Comparison of ENCODE assay signal across 17 cellular contexts in genomic region chr22:37442537-37442936, GRCh38. TPM values are rescaled to one million over a fixed set of nuclear protein-coding genes. Genes with fewer than 3 reads are reported as not detected.
A peak's percentile ranks its signal among the peaks of the same experiment; 100 is the strongest.
DNase-seq lines count a peak whose midpoint lies in the region; ATAC-seq, FAIRE-seq and TF ChIP-seq lines count a peak whose summit lies in the region.
"Had no signal": no experiment of that assay in that cellular context is flagged by ENCODE, and none has a peak within 500 bp of the region (broad histone marks: within the 10 kb centered on the region; RNA-seq: fewer than 3 reads in every experiment).

No MANE protein-coding gene starts in this region.

- no peak overlapping the region for H3K27ac Mint-ChIP-seq in WTC11
- H3K27ac Mint-ChIP-seq in stimulated activated memory B cell treated with anti-CD40 and anti-IgM and Interleukin-4, amounts not matched to agents 10 μg/mL and 1 μg/mL and 100 μg/mL, for 72 hours, result no peak overlapping the region
- H3K27ac Mint-ChIP-seq: activated naive CD8-positive, alpha-beta T cell had no signal

- DNase-seq in GM12891 (ENCODE audit: insufficient read length, low spot score) (no peak), M059J (ENCODE audit: low read depth) (peak; percentile 51), WTC11 (ENCODE audit: low spot score) (no peak), left lung (no peak), occipital lobe (lab: John Stamatoyannopoulos, UW) (no peak), NCI-H1105 (lab: John Stamatoyannopoulos, UW) (no peak), NCI-H1417 treated with DMSO at 0.1 percent for 48 hours (lab: John Stamatoyannopoulos, UW) (no peak)
- DNase-seq: activated CD4-positive, alpha-beta T cell treated with anti-CD3 and anti-CD28 coated beads for 48 hours; DND-41; naive thymus-derived CD8-positive, alpha-beta T cell; NCI-H187 treated with DMSO at 0.1 percent for 48 hours; stimulated activated naive CD4-positive, alpha-beta T cell treated with Interleukin-2 at 50 U/mL for 16 hours had no signal

- intact Hi-C loops in left lung (cut with DNase I), result no loop called here

- peaks cover 6% of the 10 kb centered on the region for H3K36me3 Mint-ChIP-seq in WTC11
- H3K36me3 Mint-ChIP-seq in stimulated activated memory B cell treated with anti-CD40 and anti-IgM and Interleukin-4, amounts not matched to agents 10 μg/mL and 1 μg/mL and 100 μg/mL, for 72 hours, result peaks cover 6% of the 10 kb centered on the region

- H3K27ac ChIP-seq in left lung, result no peak overlapping the region

- POLR2A ChIA-PET in WTC11 (lab: Charles Lee), result interaction anchor here (0.9 kb wide), 1 partner anchor 339 kb away, joined by 3 read pairs; no protein-coding TSS in a partner anchor

- TF ChIP-seq CTCF in WTC11 (IDR thresholded peaks at IDR 0.05), result no peak
- TF ChIP-seq CTCF in left lung (IDR thresholded peaks at IDR 0.05), result no peak

- no peaks in the 10 kb centered on the region for H3K4me1 Mint-ChIP-seq in WTC11
- no peaks in the 10 kb centered on the region for H3K4me1 Mint-ChIP-seq in stimulated activated memory B cell treated with anti-CD40 and anti-IgM and Interleukin-4, amounts not matched to agents 10 μg/mL and 1 μg/mL and 100 μg/mL, for 72 hours

- peaks cover 0 to 8% of the 10 kb centered on the region in 2 donors for H3K27me3 ChIP-seq in left lung

- no peaks in the 10 kb centered on the region for H3K36me3 ChIP-seq in left lung
- H3K36me3 ChIP-seq: HAP-1 had no signal

- H3K9me3 ChIP-seq in left lung, result peaks cover 0 to 6% of the 10 kb centered on the region in 2 donors

- ATAC-seq in WTC11 (0 out of 2 replicates have a peak, but pooled peaks have one; percentile 32), left lung (peak; percentile 47)
- ATAC-seq in stimulated activated memory B cell treated with anti-CD40 and anti-IgM and Interleukin-4, amounts not matched to agents 10 μg/mL and 1 μg/mL and 100 μg/mL, for 72 hours, result no peak
- ATAC-seq: naive thymus-derived CD8-positive, alpha-beta T cell; Right ventricle myocardium inferior had no signal

- peaks cover 30% of the 10 kb centered on the region for H3K9me3 Mint-ChIP-seq in WTC11
- H3K9me3 Mint-ChIP-seq in stimulated activated memory B cell treated with anti-CD40 and anti-IgM and Interleukin-4, amounts not matched to agents 10 μg/mL and 1 μg/mL and 100 μg/mL, for 72 hours, result peaks cover 4% of the 10 kb centered on the region

- H3K27me3 Mint-ChIP-seq in WTC11 (ENCODE audit: low read depth), result peaks cover 11% of the 10 kb centered on the region
- peaks cover 25% of the 10 kb centered on the region for H3K27me3 Mint-ChIP-seq in stimulated activated memory B cell treated with anti-CD40 and anti-IgM and Interleukin-4, amounts not matched to agents 10 μg/mL and 1 μg/mL and 100 μg/mL, for 72 hours

- no peak overlapping the region for H3K4me3 ChIP-seq in left lung
- H3K4me3 ChIP-seq: HAP-1 had no signal

- H3K4me3 Mint-ChIP-seq in WTC11, result no peak overlapping the region
- H3K4me3 Mint-ChIP-seq in stimulated activated memory B cell treated with anti-CD40 and anti-IgM and Interleukin-4, amounts not matched to agents 10 μg/mL and 1 μg/mL and 100 μg/mL, for 72 hours, result no peak overlapping the region
- H3K4me3 Mint-ChIP-seq: activated naive CD8-positive, alpha-beta T cell; naive thymus-derived CD8-positive, alpha-beta T cell had no signal

- peak; percentile 28 for FAIRE-seq in GM12891 (lab: Jason Lieb, UNC)
- FAIRE-seq: endometrium had no signal

- H3K4me1 ChIP-seq in left lung, result no peaks in the 10 kb centered on the region
- H3K4me1 ChIP-seq: HAP-1 had no signal

- CTCF ChIA-PET in WTC11 (lab: Charles Lee), result interaction anchor here (0.5 to 1.4 kb wide), 3 partner anchors 9 to 632 kb away, joined by 3 to 9 read pairs (median 3); no protein-coding TSS in a partner anchor

- TF ChIP-seq POLR2A in GM12891 (IDR thresholded peaks at IDR 0.05; ENCODE audit: low read depth, low read length), result no peak

TF ChIP-seq in GM12891, 5 proteins besides CTCF, POLR2A, EP300 and RAD21:
- no peak for TF ChIP-seq SPI1 (IDR thresholded peaks at IDR 0.05; ENCODE audit: low read depth, low read length)
- no peak for TF ChIP-seq TAF1 (IDR thresholded peaks at IDR 0.05; ENCODE audit: low read depth, low read length)
- no peak for TF ChIP-seq POU2F2 (IDR thresholded peaks at IDR 0.05; ENCODE audit: low read depth, low read length)
- TF ChIP-seq POLR2AphosphoS5 (IDR thresholded peaks at IDR 0.05; ENCODE audit: low read depth, low read length), result no peak
- no peak for TF ChIP-seq PAX5 (IDR thresholded peaks at IDR 0.05; ENCODE audit: insufficient read depth, low read length, severe bottlenecking)

TF ChIP-seq in WTC11, 78 proteins besides CTCF, POLR2A, EP300 and RAD21:
- TF ChIP-seq USF2 (CRISPR knock-in tag; IDR thresholded peaks at IDR 0.05), result peak; percentile 91
- no peak for TF ChIP-seq TEAD1 (CRISPR knock-in tag; IDR thresholded peaks at IDR 0.05)
- peak; percentile 88 for TF ChIP-seq USF1 (CRISPR knock-in tag; IDR thresholded peaks at IDR 0.05)
- TF ChIP-seq GTF2I (CRISPR knock-in tag; conservative IDR thresholded peaks at IDR 0.05), result 0 out of 2 replicates have a peak, but pooled peaks have one; percentile 5

RNA-seq across cellular contexts. Expression of gene ELFN2, which starts 15.3 kb away (rescaled TPM):
- polyA plus RNA-seq in GM12891 (2012; ENCODE audit: low read depth, missing spikeins), result 0.01 TPM
- 0.76 and 3.1 TPM in 2 replicates for total RNA-seq in M059J (2014; rRNA removed; shearing (Covaris generic))
- total RNA-seq in WTC11 (2021) (0.87 to 1.8 TPM (median 1.5 TPM) in 3 replicates), left lung (1 to 10 TPM; 4.2 to 4.9 TPM), occipital lobe (14.7 TPM)
- polyA plus RNA-seq: naive thymus-derived CD8-positive, alpha-beta T cell had no signal

RNA-seq across cellular contexts. Expression of gene MFNG, which starts 43.6 kb away (rescaled TPM):
- polyA plus RNA-seq in GM12891 (2012; ENCODE audit: low read depth, missing spikeins), result 43.4 TPM
- total RNA-seq in M059J (2014; rRNA removed; shearing (Covaris generic)), result 0.07 TPM in 1 of 2 replicates, not detected in the other
- total RNA-seq in WTC11 (2021) (3.2 to 4.8 TPM (median 3.7 TPM) in 3 replicates), left lung (10 to 100 TPM; 24.4 to 46.4 TPM), occipital lobe (3.9 TPM)
